ENCODE assay signal across 10 cellular contexts in the genomic region with DNA sequence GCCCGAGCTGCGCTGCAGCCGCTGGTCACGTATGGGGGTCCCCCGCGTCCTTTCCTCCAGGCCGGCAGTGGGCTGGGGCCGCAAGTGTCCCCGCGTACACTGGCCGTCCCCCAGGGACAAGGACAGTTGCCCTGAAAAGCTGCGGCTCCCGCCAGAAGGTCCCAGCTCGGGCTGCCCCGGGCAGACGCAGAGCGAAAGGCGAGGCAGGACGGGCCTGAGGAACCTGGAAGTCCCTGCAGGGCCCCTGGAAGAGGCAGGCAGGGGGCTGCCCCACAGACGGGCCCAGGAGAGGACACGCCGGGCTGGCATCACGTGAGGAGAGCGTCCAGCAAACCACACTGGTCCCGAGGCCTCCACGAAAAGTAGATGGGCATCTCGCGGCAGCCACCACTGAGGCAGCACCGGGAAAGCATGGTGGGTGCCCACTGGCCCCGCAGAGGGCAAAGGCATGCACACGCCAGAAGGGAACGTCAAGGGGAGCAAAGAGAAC. TPM values are rescaled to one million over a fixed set of nuclear protein-coding genes. Genes with fewer than 3 reads are reported as not detected.
DNase-seq lines count a peak whose midpoint lies in the region; ATAC-seq and TF ChIP-seq lines count a peak whose summit lies in the region.
"Had no signal": no experiment of that assay in that cellular context is flagged by ENCODE, and none has a peak within 500 bp of the region (broad histone marks: within the 10 kb centered on the region; RNA-seq: fewer than 3 reads in every experiment).

No MANE protein-coding gene starts in this region.

- in situ Hi-C loops in G401 (cut with HindIII; ENCODE audit: low sequenced_read_pairs) = no loop called here

- no peak overlapping the region for H3T11ph ChIP-seq in H9 (ENCODE audit: low read length)

- H4K8ac ChIP-seq in H9 (replicated peaks; ENCODE audit: insufficient read length, low read depth, low read length) = no peak overlapping the region

- ATAC-seq in GM21360 (IDR thresholded peaks at IDR 0.05; ENCODE audit: unreplicated experiment) = no peak
- ATAC-seq: esophagus mucosa had no signal

- H2BK20ac ChIP-seq in H9 (ENCODE audit: low read depth, low read length, poor library complexity, severe bottlenecking) = no peak overlapping the region

- H3K9ac ChIP-seq in H9 (ENCODE audit: extremely low read depth, insufficient read length, low read length) (no peak overlapping the region), smooth muscle cell (ENCODE audit: low read depth) (peak overlapping the region; percentile 23)

- TF ChIP-seq CTCF in H9 (conservative IDR thresholded peaks at IDR 0.05) (no peak), WERI-Rb-1 (IDR thresholded peaks at IDR 0.05; ENCODE audit: low read depth, low read length) (no peak), smooth muscle cell (IDR thresholded peaks at IDR 0.05; ENCODE audit: borderline replicate concordance, insufficient read depth, poor library complexity, severe bottlenecking) (no peak)

- DNase-seq in H9 (no peak), WERI-Rb-1 (peak; percentile 12), smooth muscle cell (lab: John Stamatoyannopoulos, UW; ENCODE audit: unreplicated experiment) (no peak), ecto neural progenitor cell (ENCODE audit: low spot score) (no peak), G401 (ENCODE audit: low spot score) (no peak)
- DNase-seq: NCI-H1694 treated with DMSO at 0.1 percent for 48 hours, SHP77 had no signal

- H3K79me2 ChIP-seq in H9 (ENCODE audit: insufficient read depth, low read length) (no peaks in the 10 kb centered on the region), smooth muscle cell (ENCODE audit: low read depth) (peaks cover 17% of the 10 kb centered on the region)

- no peak overlapping the region for H3K14ac ChIP-seq in H9 (ENCODE audit: insufficient read depth, low read length)

- no peak overlapping the region for H3K4ac ChIP-seq in H9 (ENCODE audit: low read depth, low read length)

- H3F3A ChIP-seq in smooth muscle cell (ENCODE audit: low read depth) = no peaks in the 10 kb centered on the region

- peaks cover 75% of the 10 kb centered on the region for H3K27me3 Mint-ChIP-seq in H9 (ENCODE audit: low read depth)

- H3K79me1 ChIP-seq in H9 (ENCODE audit: insufficient read depth, low read depth, low read length, poor library complexity, severe bottlenecking) = no peaks in the 10 kb centered on the region

- no peak overlapping the region for H2BK5ac ChIP-seq in H9 (ENCODE audit: insufficient read length, low read length)

- H3K56ac ChIP-seq in H9 (ENCODE audit: insufficient read length, low read depth, low read length) = no peak overlapping the region

- no peaks in the 10 kb centered on the region; a peak in 1 of 7 replicates for H3K36me3 Mint-ChIP-seq in H9 (ENCODE audit: insufficient read depth in 1 of 3, low read depth in 3 of 3)

- H3K4me1 ChIP-seq in H9 (ENCODE audit: insufficient read depth, low read length) (no peaks in the 10 kb centered on the region), smooth muscle cell (ENCODE audit: low read depth) (peaks cover 4% of the 10 kb centered on the region)

- no peak overlapping the region for H3K18ac ChIP-seq in H9 (ENCODE audit: insufficient read length, low read depth, low read length)

- H3K4me3 ChIP-seq in WERI-Rb-1 (ENCODE audit: low read depth, low read length) (no peak overlapping the region; the same call in 1 of the 2 replicates), iPS-18c (ENCODE audit: insufficient read depth, low read depth, low read length) (peak overlapping the region; percentile 50), smooth muscle cell (peak overlapping the region; percentile 69)

- H3K36me3 ChIP-seq in WERI-Rb-1 (no peaks in the 10 kb centered on the region), smooth muscle cell (ENCODE audit: low read depth) (no peaks in the 10 kb centered on the region)

- H3K27ac Mint-ChIP-seq in H9 = no peak overlapping the region; a peak in 1 of 7 replicates

- H3K4me2 ChIP-seq in H9 (ENCODE audit: insufficient read depth, insufficient read length, low read length) (peak overlapping the region; percentile 36), smooth muscle cell (peak overlapping the region; percentile 83)

- no peak overlapping the region for H2BK12ac ChIP-seq in H9 (ENCODE audit: insufficient read length, low read depth, low read length)

- H3K9me3 Mint-ChIP-seq in H9 = no peaks in the 10 kb centered on the region

- no peak overlapping the region for H3K23ac ChIP-seq in H9 (ENCODE audit: insufficient read length, low read depth, low read length)

- H3K9me3 ChIP-seq in H9 (ENCODE audit: control insufficient read depth, low read depth, low read length) = no peaks in the 10 kb centered on the region
- H3K9me3 ChIP-seq in WERI-Rb-1 (ENCODE audit: severe bottlenecking) = no peaks in the 10 kb centered on the region
- H3K9me3 ChIP-seq in iPS-18c (ENCODE audit: control insufficient read depth, insufficient read depth, low read length) = peaks cover 2% of the 10 kb centered on the region
- no peaks in the 10 kb centered on the region for H3K9me3 ChIP-seq in smooth muscle cell (replicated peaks; ENCODE audit: low read depth)

- peaks cover 19% of the 10 kb centered on the region; the same call in 1 of the 2 replicates for H3K27me3 ChIP-seq in H9 (ENCODE audit: insufficient read depth, low read length)
- peaks cover 11% of the 10 kb centered on the region for H3K27me3 ChIP-seq in WERI-Rb-1 (ENCODE audit: insufficient read depth, low read depth, severe bottlenecking)
- H3K27me3 ChIP-seq in smooth muscle cell (ENCODE audit: low read depth) = peaks cover 5% of the 10 kb centered on the region

- H4K20me1 ChIP-seq in H9 (ENCODE audit: control insufficient read depth, insufficient read depth, insufficient read length) (no peaks in the 10 kb centered on the region), smooth muscle cell (ENCODE audit: low read depth) (peaks cover 10% of the 10 kb centered on the region)

- peak overlapping the region in 1 of 2 experiments; percentile 74; a peak in 1 of 5 replicates for H3K4me3 Mint-ChIP-seq in H9

- H3K23me2 ChIP-seq in H9 (ENCODE audit: insufficient read length, low read depth, low read length, poor library complexity, severe bottlenecking) = peaks cover 13% of the 10 kb centered on the region

- WGBS in H9 (ENCODE audit: extremely low coverage, insufficient read length, low lambda C conversion rate) = no CpG with 5 or more reads among the region's 32 CpGs
- 71% methylated on average over 32 of the region's 32 CpGs for WGBS in smooth muscle cell (ENCODE audit: low lambda C conversion rate)

- H2BK15ac ChIP-seq in H9 (ENCODE audit: low read depth, low read length) = no peak overlapping the region

- H3K27ac ChIP-seq in H9 (ENCODE audit: insufficient read length, low read depth, low read length) (no peak overlapping the region), WERI-Rb-1 (no peak overlapping the region), smooth muscle cell (ENCODE audit: low read depth) (no peak overlapping the region)

- H4K91ac ChIP-seq in H9 (ENCODE audit: insufficient read length, low read depth, low read length) = no peak overlapping the region

- H4K5ac ChIP-seq in H9 (ENCODE audit: insufficient read length, low read depth, low read length) = no peak overlapping the region

- no peak overlapping the region for H2AFZ ChIP-seq in H9 (ENCODE audit: low read length)
- H2AFZ ChIP-seq in smooth muscle cell (ENCODE audit: low read depth) = peak overlapping the region; percentile 69

- H2BK120ac ChIP-seq in H9 (ENCODE audit: low read depth, low read length, poor library complexity, severe bottlenecking) = no peak overlapping the region

- no peak overlapping the region for H2AK5ac ChIP-seq in H9 (ENCODE audit: insufficient read length, low read length)

- peaks cover 19 to 24% of the 10 kb centered on the region in 2 experiments for H3K4me1 Mint-ChIP-seq in H9

RNA-seq across cellular contexts. Expression of a gene that starts 3.2 kb away (rescaled TPM):
- 7.3 and 7.7 TPM in 2 replicates for total RNA-seq in H9 (2021)
- total RNA-seq in smooth muscle cell = 31.2 and 32.5 TPM in 2 replicates
- 105 and 122 TPM in 2 replicates for polyA plus RNA-seq in smooth muscle cell
- 2.1 and 6.0 TPM in 2 replicates for total RNA-seq in G401 (2014; rRNA removed; shearing (Covaris generic))
